In genomic region chr10:118166951-118167350, GRCh38 we compare ENCODE assay signal across 20 cellular contexts.
DNase-seq lines count a peak whose midpoint lies in the region; ATAC-seq and TF ChIP-seq lines count a peak whose summit lies in the region.
"Had no signal": no experiment of that assay in that cellular context is flagged by ENCODE, and none has a peak within 500 bp of the region (broad histone marks: within the 10 kb centered on the region; RNA-seq: fewer than 3 reads in every experiment).

No MANE protein-coding gene starts in this region.

- TF ChIP-seq CTCF in AG04449 (IDR thresholded peaks at IDR 0.05; ENCODE audit: insufficient read depth, low read length, missing control alignments) (no peak), retinal pigment epithelial cell (conservative IDR thresholded peaks at IDR 0.05; ENCODE audit: low read depth, low read length) (no peak)

- H3K27ac ChIP-seq in GM23248, result peak overlapping the region; percentile 43
- H3K27ac ChIP-seq: 22Rv1, Peyer's patch had no signal

- CTCF ChIA-PET in AG04449 (lab: Yijun Ruan, JAX), result no interaction called here
- CTCF ChIA-PET in T-cell (lab: Charles Lee), result no interaction called here

- no peaks in the 10 kb centered on the region for H3K36me3 ChIP-seq in GM23248 (ENCODE audit: low read depth)
- H3K36me3 ChIP-seq: Peyer's patch had no signal

- no peaks in the 10 kb centered on the region for H3K9me2 ChIP-seq in GM23248 (ENCODE audit: insufficient read depth)

- H2AFZ ChIP-seq in GM23248, result peak overlapping the region; percentile 42

- in situ Hi-C loops in GM23248 (cut with MboI), result no loop called here

- H3K27me3 Mint-ChIP-seq in T-cell, result peaks cover 17 to 42% of the 10 kb centered on the region in 2 donors

- no peaks in the 10 kb centered on the region for H3K36me3 Mint-ChIP-seq in T-cell

- H3K4me2 ChIP-seq in GM23248 (ENCODE audit: unreplicated experiment), result peak overlapping the region; percentile 66

- H3K79me2 ChIP-seq in GM23248 (ENCODE audit: insufficient read depth), result no peaks in the 10 kb centered on the region

- POLR2A ChIA-PET in AG04449 (lab: Yijun Ruan, JAX), result no interaction called here
- POLR2A ChIA-PET in T-cell (lab: Charles Lee), result no interaction called here

- no peaks in the 10 kb centered on the region for H3K27me3 ChIP-seq in GM23248 (replicated peaks; ENCODE audit: insufficient read depth)
- H3K27me3 ChIP-seq: Peyer's patch had no signal

- H3K9ac ChIP-seq in GM23248, result peak overlapping the region; percentile 12; the same call in 1 of the 2 replicates

- H4K20me1 ChIP-seq in GM23248 (ENCODE audit: insufficient read depth), result no peaks in the 10 kb centered on the region

- DNase-seq in AG04449 (ENCODE audit: low read depth, low spot score) (peak; percentile 40), GM23248 (peak; percentile 81), astrocyte of the hippocampus (ENCODE audit: low read depth, low spot score) (peak; percentile 5), retinal pigment epithelial cell (ENCODE audit: low read depth) (peak; percentile 24), epidermal melanocyte (ENCODE audit: insufficient read length, low spot score) (no peak), T-cell (no peak), 8988T (no peak)
- DNase-seq in NK-92 treated with Interleukin-12 subunit alpha and Interleukin-12 subunit beta, amount 100 ng/mL, for 24 hours (lab: John Stamatoyannopoulos, UW), result no peak
- DNase-seq: AML-193, DMS79 treated with DMSO at 0.1 percent for 48 hours, GF-D8, KG1, MM.1S, NCI-H1105, NCI-H187, NCI-H2171, NCI-H82, Peyer's patch, SHP77 treated with DMSO at 0.1 percent for 48 hours had no signal

- H3F3A ChIP-seq in GM23248 (ENCODE audit: insufficient read depth), result peaks cover 11% of the 10 kb centered on the region

- WGBS in GM23248 (ENCODE audit: low coverage in 1 of 2, low lambda C conversion rate in 2 of 2, missing lambda C conversion rate in 2 of 2), 2 experiments, result 7 to 10% methylated on average over 4 of the region's 4 CpGs

- peaks cover 16% of the 10 kb centered on the region for H3K4me1 ChIP-seq in GM23248 (ENCODE audit: insufficient read depth)
- H3K4me1 ChIP-seq: Peyer's patch had no signal

- H3K9me3 ChIP-seq in GM23248 (ENCODE audit: low read depth), result no peaks in the 10 kb centered on the region
- H3K9me3 ChIP-seq: Peyer's patch had no signal

- H3K9me3 Mint-ChIP-seq in T-cell, result no peaks in the 10 kb centered on the region

- no peak for ATAC-seq in T-cell (replicated peaks in 1 of 4)

- H3K4me3 ChIP-seq in AG04449 (ENCODE audit: low read depth, low read length), result no peak overlapping the region
- 0 out of 2 replicates have a peak overlapping the region, but pooled peaks have one; percentile 7 for H3K4me3 ChIP-seq in GM23248
- H3K4me3 ChIP-seq in retinal pigment epithelial cell (ENCODE audit: low read length), result no peak overlapping the region
- H3K4me3 ChIP-seq: Peyer's patch had no signal

- H3K4me3 Mint-ChIP-seq in T-cell, result no peak overlapping the region

- no peaks in the 10 kb centered on the region for H3K4me1 Mint-ChIP-seq in T-cell

- no peak overlapping the region for H3K27ac Mint-ChIP-seq in T-cell

Comparison
In these comparisons a context has a peak if more than half of its experiments do, and no peak if none do; other contexts are left out.
1. DNase-seq: peak in AG04449 (single experiment), GM23248 (single experiment), astrocyte of the hippocampus (single experiment) and retinal pigment epithelial cell (single experiment); none in epidermal melanocyte (single experiment), NK-92 treated with Interleukin-12 subunit alpha and Interleukin-12 subunit beta, amount 100 ng/mL, for 24 hours (single experiment), T-cell (0 of 34) and 8988T (single experiment).